In genomic region chr19:5680437-5681368, GRCh38 we compare ENCODE assay signal across 8 cellular contexts. TPM values are rescaled to one million over a fixed set of nuclear protein-coding genes. Genes with fewer than 3 reads are reported as not detected.
A peak's percentile ranks its signal among the peaks of the same experiment; 100 is the strongest.
DNase-seq lines count a peak whose midpoint lies in the region; ATAC-seq and TF ChIP-seq lines count a peak whose summit lies in the region.

Gene HSD11B1L, plus strand, starts transcription at chr19:5681027. Its CDS starts 3,806 bp downstream, at chr19:5684833.
Gene MICOS13, minus strand, starts transcription at chr19:5680516. Its CDS starts 30 bp downstream, at chr19:5680486.

- H3K4me1 Mint-ChIP-seq in endodermal cell = peaks cover 8% of the 10 kb centered on the region

- peak; percentile 82 for ATAC-seq in GM21360 (IDR thresholded peaks at IDR 0.05; ENCODE audit: unreplicated experiment)

- peak within 1 kb of the TSS; percentile 93 for H3K4me3 ChIP-seq in endodermal cell (ENCODE audit: low read length)

- no peaks in the 10 kb centered on the region for H3K4me1 ChIP-seq in endodermal cell (ENCODE audit: control insufficient read depth, insufficient read depth, low read length)

- peak within 1 kb of the TSS; percentile 80 for H3K9ac ChIP-seq in endodermal cell (ENCODE audit: extremely low read depth, low read length, poor library complexity, severe bottlenecking)

- H3K9me3 Mint-ChIP-seq in endodermal cell = no peaks in the 10 kb centered on the region

- H3K36me3 ChIP-seq in endodermal cell (ENCODE audit: control insufficient read depth, insufficient read depth, low read length) = peaks cover 6% of the 10 kb centered on the region

- peak within 1 kb of the TSS; percentile 95 for H3K4me3 Mint-ChIP-seq in endodermal cell

- DNase-seq in COLO668 (lab: John Stamatoyannopoulos, UW; ENCODE audit: unreplicated experiment) = peak; percentile 98
- peak; percentile 99 for DNase-seq in HT1080 (ENCODE audit: low read depth)
- peak; percentile 98 for DNase-seq in NOMO-1 treated with DMSO at 0.1 percent for 48 hours (lab: John Stamatoyannopoulos, UW; ENCODE audit: unreplicated experiment)
- peak; percentile 93 for DNase-seq in activated CD8-positive, alpha-beta memory T cell treated with anti-CD3 and anti-CD28 coated beads, Interleukin-2, amount 50 U/mL, for 1 hour (ENCODE audit: extremely low read depth)
- peak; percentile 99 for DNase-seq in endodermal cell
- peak; percentile 99 for DNase-seq in mesenteric fat pad (ENCODE audit: low spot score)
- DNase-seq in stimulated activated CD8-positive, alpha-beta memory T cell treated with anti-CD3 and anti-CD28 coated beads, Interleukin-15, amount 100 ng/mL, for 24 hours (ENCODE audit: low read depth) = peak; percentile 93

- peak within 1 kb of the TSS; percentile 88 for H3K27ac ChIP-seq in endodermal cell (ENCODE audit: low read depth, low read length)

- TF ChIP-seq CTCF in endodermal cell (conservative IDR thresholded peaks at IDR 0.05) = no peak

- peak within 1 kb of the TSS; percentile 98 for H3K27ac Mint-ChIP-seq in endodermal cell

- no peaks in the 10 kb centered on the region for H3K27me3 ChIP-seq in endodermal cell (ENCODE audit: control insufficient read depth, insufficient read depth, low read length, poor library complexity, severe bottlenecking)

- 2 to 6% methylated on average over 38 to 94 of the region's 94 CpGs for WGBS in endodermal cell (ENCODE audit: insufficient coverage in 1 of 2, insufficient read length in 1 of 2), 2 experiments

- no peaks in the 10 kb centered on the region for H3K36me3 Mint-ChIP-seq in endodermal cell (ENCODE audit: low read depth)

- no peaks in the 10 kb centered on the region for H3K9me3 ChIP-seq in endodermal cell (ENCODE audit: control insufficient read depth, low read length)

- H3K27me3 Mint-ChIP-seq in endodermal cell (ENCODE audit: insufficient read depth) = peaks cover 10% of the 10 kb centered on the region

RNA-seq across cellular contexts. Expression of gene HSD11B1L, which starts in this region (rescaled TPM):
- 4.5 and 6.2 TPM in 2 replicates for total RNA-seq in HT1080 (2014; rRNA removed; shearing (Covaris generic))
- 10.3 and 10.5 TPM in 2 replicates for polyA plus RNA-seq in HT1080 (2015; cell fraction: cytosol; rRNA removed)
- polyA plus RNA-seq in HT1080 (2015; cell fraction: nucleus; rRNA removed) = 10.3 and 20.6 TPM in 2 replicates
- 10 to 100 TPM in 1 of 2 donors, 1 to 10 TPM in 1; 7.7 to 12.7 TPM for total RNA-seq in endodermal cell
- polyA plus RNA-seq in endodermal cell (2013, experiment 1 of 2) = 31.0 TPM
- polyA plus RNA-seq in endodermal cell (2013, experiment 2 of 2) = 29.1 TPM
- total RNA-seq in mesenteric fat pad = 4.0 TPM

RNA-seq across cellular contexts. Expression of gene MICOS13, which starts in this region (rescaled TPM):
- total RNA-seq in HT1080 (2014; rRNA removed; shearing (Covaris generic)) = 234 and 256 TPM in 2 replicates
- polyA plus RNA-seq in HT1080 (2015; cell fraction: cytosol; rRNA removed) = 91.2 and 117 TPM in 2 replicates
- 57.7 and 59.2 TPM in 2 replicates for polyA plus RNA-seq in HT1080 (2015; cell fraction: nucleus; rRNA removed)
- total RNA-seq in endodermal cell (10 to 100 TPM; 26.3 to 35.0 TPM), mesenteric fat pad (75.4 TPM)
- 24.6 TPM for polyA plus RNA-seq in endodermal cell (2013, experiment 1 of 2)
- 24.6 TPM for polyA plus RNA-seq in endodermal cell (2013, experiment 2 of 2)

Comparison
In these comparisons a context has a peak if more than half of its experiments do, and no peak if none do; other contexts are left out.
1. Peak in every context shown above with its lines: DNase-seq, ATAC-seq, H3K4me3 ChIP-seq and H3K27ac ChIP-seq.